Comparison of ENCODE assay signal across 18 cellular contexts in genomic region chr12:112342587-112342986, GRCh38.
"Had no signal": no experiment of that assay in that cellular context is flagged by ENCODE, and none has a peak within 500 bp of the region (broad histone marks: within the 10 kb centered on the region; RNA-seq: fewer than 3 reads in every experiment).

No MANE protein-coding gene starts in this region.

- H3K27me3 Mint-ChIP-seq: activated CD4-positive, alpha-beta T cell treated with anti-CD3 and anti-CD28 coated beads, Interleukin-2, amount 10 ng/mL, durations not matched to agents 24 days and 14 days; activated CD8-positive, alpha-beta T cell treated with anti-CD3 and anti-CD28 coated beads for 36 hours; activated T-cell treated with anti-CD3 and anti-CD28 coated beads, Interleukin-2, amount 50 U/mL, for 24 hours; stimulated activated naive B cell treated with anti-CD40 and anti-IgM and Interleukin-4, amounts not matched to agents 10 μg/mL and 1 μg/mL and 100 μg/mL, for 72 hours had no signal

- H3K4me3 ChIP-seq: body of pancreas, dorsolateral prefrontal cortex, lung, spleen, upper lobe of right lung had no signal

- H3K4me3 Mint-ChIP-seq: activated CD4-positive, alpha-beta T cell treated with anti-CD3 and anti-CD28 coated beads, Interleukin-2, amount 10 ng/mL, durations not matched to agents 24 days and 14 days; activated CD8-positive, alpha-beta T cell treated with anti-CD3 and anti-CD28 coated beads for 36 hours; activated naive CD4-positive, alpha-beta T cell treated with anti-CD3 and anti-CD28 coated beads for 36 hours; activated T-cell treated with anti-CD3 and anti-CD28 coated beads, Interleukin-2, amount 50 U/mL, for 24 hours; nephron progenitor cell; stimulated activated naive B cell treated with anti-CD40 and anti-IgM and Interleukin-4, amounts not matched to agents 10 μg/mL and 1 μg/mL and 100 μg/mL, for 72 hours had no signal

- H3K36me3 ChIP-seq: upper lobe of right lung had no signal

- H3K27ac ChIP-seq: body of pancreas, epithelial cell of prostate, spleen, upper lobe of right lung had no signal

- ATAC-seq: activated CD8-positive, alpha-beta T cell treated with anti-CD3 and anti-CD28 coated beads for 36 hours; body of pancreas; stimulated activated naive B cell treated with anti-CD40 and anti-IgM and Interleukin-4, amounts not matched to agents 10 μg/mL and 1 μg/mL and 100 μg/mL, for 72 hours; upper lobe of right lung had no signal

- H3K4me1 ChIP-seq: upper lobe of right lung had no signal

- DNase-seq: activated CD4-positive, alpha-beta T cell treated with anti-CD3 and anti-CD28 coated beads, Interleukin-2, amount 10 ng/mL, durations not matched to agents 24 days and 14 days; activated CD8-positive, alpha-beta T cell treated with anti-CD3 and anti-CD28 coated beads for 36 hours; activated naive CD4-positive, alpha-beta T cell treated with anti-CD3 and anti-CD28 coated beads for 36 hours; activated T-cell treated with anti-CD3 and anti-CD28 coated beads, Interleukin-2, amount 50 U/mL, for 24 hours; body of pancreas; caudate nucleus; dorsolateral prefrontal cortex; nephron progenitor cell; nucleus accumbens; posterior cingulate gyrus; spleen; stimulated activated naive B cell treated with anti-CD40 and anti-IgM and Interleukin-4, amounts not matched to agents 10 μg/mL and 1 μg/mL and 100 μg/mL, for 72 hours; upper lobe of right lung had no signal

- FAIRE-seq: frontal cortex, keratinocyte had no signal

- H3K27me3 ChIP-seq: body of pancreas, dorsolateral prefrontal cortex, spleen, upper lobe of right lung had no signal

- H3K9me3 Mint-ChIP-seq: activated CD4-positive, alpha-beta T cell treated with anti-CD3 and anti-CD28 coated beads, Interleukin-2, amount 10 ng/mL, durations not matched to agents 24 days and 14 days; activated CD8-positive, alpha-beta T cell treated with anti-CD3 and anti-CD28 coated beads for 36 hours; activated naive CD4-positive, alpha-beta T cell treated with anti-CD3 and anti-CD28 coated beads for 36 hours; activated T-cell treated with anti-CD3 and anti-CD28 coated beads, Interleukin-2, amount 50 U/mL, for 24 hours; activated T-helper 2 cell treated with anti-CD3 and anti-CD28 coated beads, Interferon-gamma antibody, Interleukin-2, Interleukin-4, amounts not matched to agents 10 μg/mL and 5 μg/mL and 100 μg/mL, durations not matched to agents 14 hours and 24 hours and 36 hours had no signal

- H3K27ac Mint-ChIP-seq: activated CD4-positive, alpha-beta T cell treated with anti-CD3 and anti-CD28 coated beads, Interleukin-2, amount 10 ng/mL, durations not matched to agents 24 days and 14 days; activated CD8-positive, alpha-beta T cell treated with anti-CD3 and anti-CD28 coated beads for 36 hours; activated naive CD4-positive, alpha-beta T cell treated with anti-CD3 and anti-CD28 coated beads for 36 hours; activated T-cell treated with anti-CD3 and anti-CD28 coated beads, Interleukin-2, amount 50 U/mL, for 24 hours; activated T-helper 2 cell treated with anti-CD3 and anti-CD28 coated beads, Interferon-gamma antibody, Interleukin-2, Interleukin-4, amounts not matched to agents 10 μg/mL and 5 μg/mL and 100 μg/mL, durations not matched to agents 14 hours and 24 hours and 36 hours; nephron progenitor cell; stimulated activated naive B cell treated with anti-CD40 and anti-IgM and Interleukin-4, amounts not matched to agents 10 μg/mL and 1 μg/mL and 100 μg/mL, for 72 hours had no signal
